In genomic region chr10:131921191-131921590, GRCh38 we compare ENCODE assay signal across 13 cellular contexts. TPM values are rescaled to one million over a fixed set of nuclear protein-coding genes. Genes with fewer than 3 reads are reported as not detected.
A peak's percentile ranks its signal among the peaks of the same experiment; 100 is the strongest.
DNase-seq lines count a peak whose midpoint lies in the region; ATAC-seq and TF ChIP-seq lines count a peak whose summit lies in the region.
"Had no signal": no experiment of that assay in that cellular context is flagged by ENCODE, and none has a peak within 500 bp of the region (broad histone marks: within the 10 kb centered on the region; RNA-seq: fewer than 3 reads in every experiment).

No MANE protein-coding gene starts in this region.

- peak overlapping the region; percentile 60 for H3K27ac Mint-ChIP-seq in mesothelial cell of epicardium
- H3K27ac Mint-ChIP-seq in activated CD8-positive, alpha-beta memory T cell treated with anti-CD3 and anti-CD28 coated beads, Interleukin-2, amount 10 ng/mL, durations not matched to agents 7 days and 5 days, result no peak overlapping the region

- peaks cover 12% of the 10 kb centered on the region for H3K4me1 Mint-ChIP-seq in mesothelial cell of epicardium
- peaks cover 8% of the 10 kb centered on the region for H3K4me1 Mint-ChIP-seq in activated CD8-positive, alpha-beta memory T cell treated with anti-CD3 and anti-CD28 coated beads, Interleukin-2, amount 10 ng/mL, durations not matched to agents 7 days and 5 days

- TF ChIP-seq CTCF in GM12865 (IDR thresholded peaks at IDR 0.05; ENCODE audit: insufficient read depth, low read depth, low read length, missing control alignments) (no peak), mesothelial cell of epicardium (IDR thresholded peaks at IDR 0.05; ENCODE audit: unreplicated experiment) (no peak)

- H3K36me3 Mint-ChIP-seq in mesothelial cell of epicardium, result peaks cover 14% of the 10 kb centered on the region
- H3K36me3 Mint-ChIP-seq in activated CD8-positive, alpha-beta memory T cell treated with anti-CD3 and anti-CD28 coated beads, Interleukin-2, amount 10 ng/mL, durations not matched to agents 7 days and 5 days, result peaks cover 49% of the 10 kb centered on the region

- H3K9me3 Mint-ChIP-seq in mesothelial cell of epicardium, result peaks cover 8% of the 10 kb centered on the region
- H3K9me3 Mint-ChIP-seq in activated CD8-positive, alpha-beta memory T cell treated with anti-CD3 and anti-CD28 coated beads, Interleukin-2, amount 10 ng/mL, durations not matched to agents 7 days and 5 days (ENCODE audit: low read depth), result peaks cover 5% of the 10 kb centered on the region

- CTCF ChIA-PET in activated CD8-positive, alpha-beta memory T cell treated with anti-CD3 and anti-CD28 coated beads, Interleukin-2, amount 10 ng/mL, durations not matched to agents 7 days and 5 days (lab: Charles Lee), result no interaction called here

- H3K4me3 ChIP-seq in GM12865 (ENCODE audit: low read depth, low read length), result no peak overlapping the region
- H3K4me3 ChIP-seq: esophagus squamous epithelium, thoracic aorta had no signal

- DNase-seq in GM12865 (ENCODE audit: low read depth) (peak; percentile 47), NCI-H526 treated with DMSO at 0.1 percent for 48 hours (lab: John Stamatoyannopoulos, UW) (peak; percentile 94), mesothelial cell of epicardium (ENCODE audit: low spot score in 2 of 2, unreplicated experiment in 2 of 2) (no peak), UCSD-AML1 (lab: John Stamatoyannopoulos, UW; ENCODE audit: unreplicated experiment) (no peak), NCI-H2227 (lab: John Stamatoyannopoulos, UW; ENCODE audit: unreplicated experiment) (no peak), NCI-H774 (lab: John Stamatoyannopoulos, UW) (no peak)
- DNase-seq in activated CD8-positive, alpha-beta memory T cell treated with anti-CD3 and anti-CD28 coated beads, Interleukin-2, amount 10 ng/mL, durations not matched to agents 7 days and 5 days, result no peak
- DNase-seq: esophagus squamous epithelium; midbrain; NCI-H510A; stimulated activated CD4-positive, alpha-beta T cell treated with anti-CD3 and anti-CD28 coated beads, Interleukin-15, amount 100 ng/mL, for 24 hours had no signal

- H3K27me3 Mint-ChIP-seq in mesothelial cell of epicardium (ENCODE audit: low read depth), result no peaks in the 10 kb centered on the region
- H3K27me3 Mint-ChIP-seq in activated CD8-positive, alpha-beta memory T cell treated with anti-CD3 and anti-CD28 coated beads, Interleukin-2, amount 10 ng/mL, durations not matched to agents 7 days and 5 days, result no peaks in the 10 kb centered on the region

- peak; percentile 75 for ATAC-seq in GM21619 (IDR thresholded peaks at IDR 0.05; ENCODE audit: unreplicated experiment)
- no peak for ATAC-seq in activated CD8-positive, alpha-beta memory T cell treated with anti-CD3 and anti-CD28 coated beads, Interleukin-2, amount 10 ng/mL, durations not matched to agents 7 days and 5 days

- H3K4me3 Mint-ChIP-seq in mesothelial cell of epicardium, result no peak overlapping the region
- no peak overlapping the region for H3K4me3 Mint-ChIP-seq in activated CD8-positive, alpha-beta memory T cell treated with anti-CD3 and anti-CD28 coated beads, Interleukin-2, amount 10 ng/mL, durations not matched to agents 7 days and 5 days

RNA-seq across cellular contexts. Expression of gene PPP2R2D, which starts 20.4 kb away (rescaled TPM):
- total RNA-seq in mesothelial cell of epicardium, result 32.9 to 34.0 TPM (median 33.3 TPM) in 3 replicates
- total RNA-seq in activated CD8-positive, alpha-beta memory T cell treated with anti-CD3 and anti-CD28 coated beads, Interleukin-2, amount 10 ng/mL, durations not matched to agents 7 days and 5 days, result 10 to 100 TPM; 36.0 to 41.9 TPM

Comparison
In these comparisons a context has a peak if more than half of its experiments do, and no peak if none do; other contexts are left out.
1. DNase-seq: peak in GM12865 (single experiment) and NCI-H526 treated with DMSO at 0.1 percent for 48 hours (single experiment); none in mesothelial cell of epicardium (0 of 2), UCSD-AML1 (single experiment), NCI-H2227 (single experiment), NCI-H774 (single experiment) and activated CD8-positive, alpha-beta memory T cell treated with anti-CD3 and anti-CD28 coated beads, Interleukin-2, amount 10 ng/mL, durations not matched to agents 7 days and 5 days (single experiment).